1 cellular context compared by ENCODE assay signal in genomic region chr2:38603402-38604265, GRCh38.
TF ChIP-seq lines count a peak whose summit lies in the region.

No MANE protein-coding gene starts in this region.

TF ChIP-seq in HepG2, 621 proteins besides CTCF, POLR2A, EP300 and RAD21 (continued from another document and continues in another):
- TF ChIP-seq, protein P1, sequence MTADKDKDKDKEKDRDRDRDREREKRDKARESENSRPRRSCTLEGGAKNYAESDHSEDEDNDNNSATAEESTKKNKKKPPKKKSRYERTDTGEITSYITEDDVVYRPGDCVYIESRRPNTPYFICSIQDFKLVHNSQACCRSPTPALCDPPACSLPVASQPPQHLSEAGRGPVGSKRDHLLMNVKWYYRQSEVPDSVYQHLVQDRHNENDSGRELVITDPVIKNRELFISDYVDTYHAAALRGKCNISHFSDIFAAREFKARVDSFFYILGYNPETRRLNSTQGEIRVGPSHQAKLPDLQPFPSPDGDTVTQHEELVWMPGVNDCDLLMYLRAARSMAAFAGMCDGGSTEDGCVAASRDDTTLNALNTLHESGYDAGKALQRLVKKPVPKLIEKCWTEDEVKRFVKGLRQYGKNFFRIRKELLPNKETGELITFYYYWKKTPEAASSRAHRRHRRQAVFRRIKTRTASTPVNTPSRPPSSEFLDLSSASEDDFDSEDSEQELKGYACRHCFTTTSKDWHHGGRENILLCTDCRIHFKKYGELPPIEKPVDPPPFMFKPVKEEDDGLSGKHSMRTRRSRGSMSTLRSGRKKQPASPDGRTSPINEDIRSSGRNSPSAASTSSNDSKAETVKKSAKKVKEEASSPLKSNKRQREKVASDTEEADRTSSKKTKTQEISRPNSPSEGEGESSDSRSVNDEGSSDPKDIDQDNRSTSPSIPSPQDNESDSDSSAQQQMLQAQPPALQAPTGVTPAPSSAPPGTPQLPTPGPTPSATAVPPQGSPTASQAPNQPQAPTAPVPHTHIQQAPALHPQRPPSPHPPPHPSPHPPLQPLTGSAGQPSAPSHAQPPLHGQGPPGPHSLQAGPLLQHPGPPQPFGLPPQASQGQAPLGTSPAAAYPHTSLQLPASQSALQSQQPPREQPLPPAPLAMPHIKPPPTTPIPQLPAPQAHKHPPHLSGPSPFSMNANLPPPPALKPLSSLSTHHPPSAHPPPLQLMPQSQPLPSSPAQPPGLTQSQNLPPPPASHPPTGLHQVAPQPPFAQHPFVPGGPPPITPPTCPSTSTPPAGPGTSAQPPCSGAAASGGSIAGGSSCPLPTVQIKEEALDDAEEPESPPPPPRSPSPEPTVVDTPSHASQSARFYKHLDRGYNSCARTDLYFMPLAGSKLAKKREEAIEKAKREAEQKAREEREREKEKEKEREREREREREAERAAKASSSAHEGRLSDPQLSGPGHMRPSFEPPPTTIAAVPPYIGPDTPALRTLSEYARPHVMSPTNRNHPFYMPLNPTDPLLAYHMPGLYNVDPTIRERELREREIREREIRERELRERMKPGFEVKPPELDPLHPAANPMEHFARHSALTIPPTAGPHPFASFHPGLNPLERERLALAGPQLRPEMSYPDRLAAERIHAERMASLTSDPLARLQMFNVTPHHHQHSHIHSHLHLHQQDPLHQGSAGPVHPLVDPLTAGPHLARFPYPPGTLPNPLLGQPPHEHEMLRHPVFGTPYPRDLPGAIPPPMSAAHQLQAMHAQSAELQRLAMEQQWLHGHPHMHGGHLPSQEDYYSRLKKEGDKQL (CRISPR knock-in tag; IDR thresholded peaks at IDR 0.05; ENCODE audit: low read depth): 0 out of 2 replicates have a peak, but pooled peaks have one; percentile 32
- TF ChIP-seq, protein P2, sequence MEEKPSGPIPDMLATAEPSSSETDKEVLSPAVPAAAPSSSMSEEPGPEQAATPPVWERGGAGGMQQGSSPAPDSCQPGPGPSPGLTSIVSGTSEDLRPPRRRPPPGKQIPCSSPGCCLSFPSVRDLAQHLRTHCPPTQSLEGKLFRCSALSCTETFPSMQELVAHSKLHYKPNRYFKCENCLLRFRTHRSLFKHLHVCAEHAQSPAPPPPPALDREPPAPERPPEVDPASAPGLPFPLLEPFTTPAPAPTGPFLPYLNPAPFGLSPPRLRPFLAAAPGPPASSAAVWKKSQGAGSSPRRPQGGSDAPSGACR (CRISPR knock-in tag; IDR thresholded peaks at IDR 0.05): no peak
- TF ChIP-seq NCOA1 (CRISPR knock-in tag; IDR thresholded peaks at IDR 0.05) (peak; percentile 14; the same call in 1 of the 2 replicates), ZNF451 (CRISPR knock-in tag; IDR thresholded peaks at IDR 0.05) (no peak), FOXO1 (CRISPR knock-in tag; IDR thresholded peaks at IDR 0.05) (0 out of 2 replicates have a peak, but pooled peaks have one; percentile 29), MEF2D (CRISPR knock-in tag; IDR thresholded peaks at IDR 0.05) (0 out of 2 replicates have a peak, but pooled peaks have one; percentile 46), ZSCAN5A (CRISPR knock-in tag; IDR thresholded peaks at IDR 0.05; ENCODE audit: borderline replicate concordance) (no peak), ARNTL (CRISPR knock-in tag; IDR thresholded peaks at IDR 0.05) (peak; percentile 76; the same call in 1 of the 2 replicates), ZNF160 (CRISPR knock-in tag; IDR thresholded peaks at IDR 0.05) (peak; percentile 64; the same call in 1 of the 2 replicates), HDAC2 (CRISPR knock-in tag; IDR thresholded peaks at IDR 0.05) (peak; percentile 69), MLXIP (CRISPR knock-in tag; IDR thresholded peaks at IDR 0.05; ENCODE audit: borderline replicate concordance) (no peak), ZNF12 (CRISPR knock-in tag; IDR thresholded peaks at IDR 0.05) (peak; percentile 64; the same call in 1 of the 2 replicates), FOSL2 (CRISPR knock-in tag; IDR thresholded peaks at IDR 0.05) (peak; percentile 55), KMT2A (CRISPR knock-in tag; IDR thresholded peaks at IDR 0.05) (peak; percentile 78), ZNF792 (CRISPR knock-in tag; IDR thresholded peaks at IDR 0.05) (no peak), ZNF350 (CRISPR knock-in tag; IDR thresholded peaks at IDR 0.05; ENCODE audit: borderline replicate concordance, low read depth) (peak; percentile 77; the same call in 1 of the 2 replicates), KAT7 (CRISPR knock-in tag; IDR thresholded peaks at IDR 0.05; ENCODE audit: borderline replicate concordance) (no peak), GATAD1 (CRISPR knock-in tag; IDR thresholded peaks at IDR 0.05) (peak; percentile 71), KLF13 (CRISPR knock-in tag; IDR thresholded peaks at IDR 0.05) (peak; percentile 94), JARID2 (CRISPR knock-in tag; IDR thresholded peaks at IDR 0.05; ENCODE audit: insufficient replicate concordance) (peak; percentile 55), KDM2A (CRISPR knock-in tag; IDR thresholded peaks at IDR 0.05; ENCODE audit: borderline replicate concordance, low read depth) (peak; percentile 47; the same call in 1 of the 2 replicates), GZF1 (CRISPR knock-in tag; IDR thresholded peaks at IDR 0.05) (no peak), ATF7 (IDR thresholded peaks at IDR 0.05) (no peak), ATF7 (CRISPR knock-in tag; IDR thresholded peaks at IDR 0.05) (peak; percentile 10; the same call in 1 of the 2 replicates), TCF12 (IDR thresholded peaks at IDR 0.05) (no peak), TCF12 (CRISPR knock-in tag; IDR thresholded peaks at IDR 0.05) (0 out of 2 replicates have a peak, but pooled peaks have one; percentile 21), PHB2 (IDR thresholded peaks at IDR 0.05; ENCODE audit: partially characterized antibody) (no peak), ZFP90 (CRISPR knock-in tag; IDR thresholded peaks at IDR 0.05; ENCODE audit: borderline replicate concordance) (0 out of 2 replicates have a peak, but pooled peaks have one; percentile 12), ZNF501 (CRISPR knock-in tag; IDR thresholded peaks at IDR 0.05) (peak; percentile 98), ZBTB8A (CRISPR knock-in tag; IDR thresholded peaks at IDR 0.05; ENCODE audit: borderline replicate concordance, low read depth) (no peak; the same call in 1 of the 2 replicates), PREB (CRISPR knock-in tag; IDR thresholded peaks at IDR 0.05) (no peak), HMG20A (CRISPR knock-in tag; IDR thresholded peaks at IDR 0.05; ENCODE audit: borderline replicate concordance) (0 out of 2 replicates have a peak, but pooled peaks have one; percentile 24), MEIS1 (CRISPR knock-in tag; IDR thresholded peaks at IDR 0.05; ENCODE audit: borderline replicate concordance) (peak; percentile 95), ZNF652 (CRISPR knock-in tag; IDR thresholded peaks at IDR 0.05; ENCODE audit: borderline replicate concordance, low read depth) (peak; percentile 46), ZNF329 (CRISPR knock-in tag; IDR thresholded peaks at IDR 0.05; ENCODE audit: low read depth) (0 out of 2 replicates have a peak, but pooled peaks have one; percentile 5), ZBTB3 (CRISPR knock-in tag; IDR thresholded peaks at IDR 0.05; ENCODE audit: borderline replicate concordance, low read depth) (no peak; the same call in none of the 2 replicates)
- TF ChIP-seq, protein P3, sequence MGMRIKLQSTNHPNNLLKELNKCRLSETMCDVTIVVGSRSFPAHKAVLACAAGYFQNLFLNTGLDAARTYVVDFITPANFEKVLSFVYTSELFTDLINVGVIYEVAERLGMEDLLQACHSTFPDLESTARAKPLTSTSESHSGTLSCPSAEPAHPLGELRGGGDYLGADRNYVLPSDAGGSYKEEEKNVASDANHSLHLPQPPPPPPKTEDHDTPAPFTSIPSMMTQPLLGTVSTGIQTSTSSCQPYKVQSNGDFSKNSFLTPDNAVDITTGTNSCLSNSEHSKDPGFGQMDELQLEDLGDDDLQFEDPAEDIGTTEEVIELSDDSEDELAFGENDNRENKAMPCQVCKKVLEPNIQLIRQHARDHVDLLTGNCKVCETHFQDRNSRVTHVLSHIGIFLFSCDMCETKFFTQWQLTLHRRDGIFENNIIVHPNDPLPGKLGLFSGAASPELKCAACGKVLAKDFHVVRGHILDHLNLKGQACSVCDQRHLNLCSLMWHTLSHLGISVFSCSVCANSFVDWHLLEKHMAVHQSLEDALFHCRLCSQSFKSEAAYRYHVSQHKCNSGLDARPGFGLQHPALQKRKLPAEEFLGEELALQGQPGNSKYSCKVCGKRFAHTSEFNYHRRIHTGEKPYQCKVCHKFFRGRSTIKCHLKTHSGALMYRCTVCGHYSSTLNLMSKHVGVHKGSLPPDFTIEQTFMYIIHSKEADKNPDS (CRISPR knock-in tag; IDR thresholded peaks at IDR 0.05): peak; percentile 26; the same call in 1 of the 2 replicates
- TF ChIP-seq, protein P4, sequence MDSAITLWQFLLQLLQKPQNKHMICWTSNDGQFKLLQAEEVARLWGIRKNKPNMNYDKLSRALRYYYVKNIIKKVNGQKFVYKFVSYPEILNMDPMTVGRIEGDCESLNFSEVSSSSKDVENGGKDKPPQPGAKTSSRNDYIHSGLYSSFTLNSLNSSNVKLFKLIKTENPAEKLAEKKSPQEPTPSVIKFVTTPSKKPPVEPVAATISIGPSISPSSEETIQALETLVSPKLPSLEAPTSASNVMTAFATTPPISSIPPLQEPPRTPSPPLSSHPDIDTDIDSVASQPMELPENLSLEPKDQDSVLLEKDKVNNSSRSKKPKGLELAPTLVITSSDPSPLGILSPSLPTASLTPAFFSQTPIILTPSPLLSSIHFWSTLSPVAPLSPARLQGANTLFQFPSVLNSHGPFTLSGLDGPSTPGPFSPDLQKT (CRISPR knock-in tag; IDR thresholded peaks at IDR 0.05; ENCODE audit: borderline replicate concordance): no peak
- TF ChIP-seq, protein P5, sequence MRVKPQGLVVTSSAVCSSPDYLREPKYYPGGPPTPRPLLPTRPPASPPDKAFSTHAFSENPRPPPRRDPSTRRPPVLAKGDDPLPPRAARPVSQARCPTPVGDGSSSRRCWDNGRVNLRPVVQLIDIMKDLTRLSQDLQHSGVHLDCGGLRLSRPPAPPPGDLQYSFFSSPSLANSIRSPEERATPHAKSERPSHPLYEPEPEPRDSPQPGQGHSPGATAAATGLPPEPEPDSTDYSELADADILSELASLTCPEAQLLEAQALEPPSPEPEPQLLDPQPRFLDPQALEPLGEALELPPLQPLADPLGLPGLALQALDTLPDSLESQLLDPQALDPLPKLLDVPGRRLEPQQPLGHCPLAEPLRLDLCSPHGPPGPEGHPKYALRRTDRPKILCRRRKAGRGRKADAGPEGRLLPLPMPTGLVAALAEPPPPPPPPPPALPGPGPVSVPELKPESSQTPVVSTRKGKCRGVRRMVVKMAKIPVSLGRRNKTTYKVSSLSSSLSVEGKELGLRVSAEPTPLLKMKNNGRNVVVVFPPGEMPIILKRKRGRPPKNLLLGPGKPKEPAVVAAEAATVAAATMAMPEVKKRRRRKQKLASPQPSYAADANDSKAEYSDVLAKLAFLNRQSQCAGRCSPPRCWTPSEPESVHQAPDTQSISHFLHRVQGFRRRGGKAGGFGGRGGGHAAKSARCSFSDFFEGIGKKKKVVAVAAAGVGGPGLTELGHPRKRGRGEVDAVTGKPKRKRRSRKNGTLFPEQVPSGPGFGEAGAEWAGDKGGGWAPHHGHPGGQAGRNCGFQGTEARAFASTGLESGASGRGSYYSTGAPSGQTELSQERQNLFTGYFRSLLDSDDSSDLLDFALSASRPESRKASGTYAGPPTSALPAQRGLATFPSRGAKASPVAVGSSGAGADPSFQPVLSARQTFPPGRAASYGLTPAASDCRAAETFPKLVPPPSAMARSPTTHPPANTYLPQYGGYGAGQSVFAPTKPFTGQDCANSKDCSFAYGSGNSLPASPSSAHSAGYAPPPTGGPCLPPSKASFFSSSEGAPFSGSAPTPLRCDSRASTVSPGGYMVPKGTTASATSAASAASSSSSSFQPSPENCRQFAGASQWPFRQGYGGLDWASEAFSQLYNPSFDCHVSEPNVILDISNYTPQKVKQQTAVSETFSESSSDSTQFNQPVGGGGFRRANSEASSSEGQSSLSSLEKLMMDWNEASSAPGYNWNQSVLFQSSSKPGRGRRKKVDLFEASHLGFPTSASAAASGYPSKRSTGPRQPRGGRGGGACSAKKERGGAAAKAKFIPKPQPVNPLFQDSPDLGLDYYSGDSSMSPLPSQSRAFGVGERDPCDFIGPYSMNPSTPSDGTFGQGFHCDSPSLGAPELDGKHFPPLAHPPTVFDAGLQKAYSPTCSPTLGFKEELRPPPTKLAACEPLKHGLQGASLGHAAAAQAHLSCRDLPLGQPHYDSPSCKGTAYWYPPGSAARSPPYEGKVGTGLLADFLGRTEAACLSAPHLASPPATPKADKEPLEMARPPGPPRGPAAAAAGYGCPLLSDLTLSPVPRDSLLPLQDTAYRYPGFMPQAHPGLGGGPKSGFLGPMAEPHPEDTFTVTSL (CRISPR knock-in tag; IDR thresholded peaks at IDR 0.05; ENCODE audit: borderline replicate concordance): no peak
